1 cellular context compared by ENCODE assay signal in genomic region chr14:64707661-64708060, GRCh38.
TF ChIP-seq lines count a peak whose summit lies in the region.

No MANE protein-coding gene starts in this region.

TF ChIP-seq in GM23338, 12 proteins besides CTCF, POLR2A, EP300 and RAD21 (continued from another document):
- TF ChIP-seq REST (IDR thresholded peaks at IDR 0.05; ENCODE audit: unreplicated experiment) (no peak), NANOG (IDR thresholded peaks at IDR 0.05; ENCODE audit: borderline replicate concordance) (no peak), EZH2 (IDR thresholded peaks at IDR 0.05; ENCODE audit: low read depth, unreplicated experiment) (no peak), CREB1 (CRISPR knock-in tag; IDR thresholded peaks at IDR 0.05; ENCODE audit: low read depth) (no peak), POLR2AphosphoS5 (IDR thresholded peaks at IDR 0.05; ENCODE audit: low read depth) (no peak), EZH2phosphoT487 (IDR thresholded peaks at IDR 0.05; ENCODE audit: unreplicated experiment) (no peak), ETS1 (IDR thresholded peaks at IDR 0.05) (no peak)
